Comparison of ENCODE assay signal across 2 cellular contexts in genomic region chr9:101369884-101370531, GRCh38.
TF ChIP-seq lines count a peak whose summit lies in the region.

No MANE protein-coding gene starts in this region.

TF ChIP-seq in A549, 52 proteins besides CTCF, POLR2A, EP300 and RAD21:
- TF ChIP-seq BCL3 (IDR thresholded peaks at IDR 0.05) = no peak
- no peak for TF ChIP-seq USF2 (IDR thresholded peaks at IDR 0.05)
- TF ChIP-seq RCOR1 (IDR thresholded peaks at IDR 0.05; ENCODE audit: low read depth, low read length) = no peak
- TF ChIP-seq HOXB13 (CRISPR knock-in tag; IDR thresholded peaks at IDR 0.05; ENCODE audit: low read depth) = no peak
- no peak for TF ChIP-seq MYC (IDR thresholded peaks at IDR 0.05; ENCODE audit: borderline replicate concordance, low read length)
- no peak for TF ChIP-seq REST (IDR thresholded peaks at IDR 0.05)
- no peak for TF ChIP-seq CBX2 (IDR thresholded peaks at IDR 0.05; ENCODE audit: borderline replicate concordance, low read depth)
- TF ChIP-seq CHD2 (IDR thresholded peaks at IDR 0.05; ENCODE audit: low read length, partially characterized antibody) = no peak
- no peak for TF ChIP-seq MAX (IDR thresholded peaks at IDR 0.05)
- TF ChIP-seq ZSCAN20 (CRISPR knock-in tag; IDR thresholded peaks at IDR 0.05) = no peak
- TF ChIP-seq JUNB (IDR thresholded peaks at IDR 0.05) = no peak
- TF ChIP-seq FOXS1 (CRISPR knock-in tag; IDR thresholded peaks at IDR 0.05) = no peak
- TF ChIP-seq CBX8 (IDR thresholded peaks at IDR 0.05) = no peak
- no peak for TF ChIP-seq CHD4 (IDR thresholded peaks at IDR 0.05; ENCODE audit: borderline replicate concordance)

TF ChIP-seq in K562, 482 proteins besides CTCF, POLR2A, EP300 and RAD21:
- peak; percentile 70; the same call in 1 of the 2 replicates for TF ChIP-seq C11orf30 (IDR thresholded peaks at IDR 0.05; ENCODE audit: low read depth)
- TF ChIP-seq ZNF316 (IDR thresholded peaks at IDR 0.05) = peak; percentile 85
- TF ChIP-seq SRSF7 (optimal IDR thresholded peaks at IDR 0.05; ENCODE audit: low read depth, low read length) = no peak
- TF ChIP-seq ZNF696 (CRISPR knock-in tag; conservative IDR thresholded peaks at IDR 0.05) = no peak
- TF ChIP-seq ZNF384 (IDR thresholded peaks at IDR 0.05; ENCODE audit: low read depth, low read length) = peak; percentile 86
- TF ChIP-seq FOXP1 (CRISPR knock-in tag; IDR thresholded peaks at IDR 0.05) = no peak
- TF ChIP-seq KLF1 (tag; IDR thresholded peaks at IDR 0.05) = no peak
- peak; percentile 56; the same call in 1 of the 2 replicates for TF ChIP-seq MAFF (IDR thresholded peaks at IDR 0.05; ENCODE audit: low read length)
- TF ChIP-seq CTBP1 (IDR thresholded peaks at IDR 0.05; ENCODE audit: borderline replicate concordance) = no peak
- TF ChIP-seq PBX2 (CRISPR knock-in tag; IDR thresholded peaks at IDR 0.05; ENCODE audit: low read depth) = no peak
- TF ChIP-seq PBX2 (tag; conservative IDR thresholded peaks at IDR 0.05; ENCODE audit: low read depth) = no peak
- TF ChIP-seq ZNF174 (CRISPR knock-in tag; IDR thresholded peaks at IDR 0.05) = no peak
- peak; percentile 95 for TF ChIP-seq FOXJ2 (tag; IDR thresholded peaks at IDR 0.05)
- no peak for TF ChIP-seq ZBTB40 (IDR thresholded peaks at IDR 0.05)
- TF ChIP-seq ZBTB40 (CRISPR knock-in tag; IDR thresholded peaks at IDR 0.05) = no peak
- TF ChIP-seq ETV6 (IDR thresholded peaks at IDR 0.05; ENCODE audit: borderline replicate concordance in 1 of 2, low read depth in 2 of 2, low read length in 1 of 2) = no peak
- TF ChIP-seq ETV6 (CRISPR knock-in tag; IDR thresholded peaks at IDR 0.05; ENCODE audit: borderline replicate concordance) = no peak
- no peak for TF ChIP-seq ZZZ3 (IDR thresholded peaks at IDR 0.05)
- no peak for TF ChIP-seq RAD51 (IDR thresholded peaks at IDR 0.05; ENCODE audit: borderline replicate concordance, low read depth)
- no peak for TF ChIP-seq ELK3 (CRISPR knock-in tag; IDR thresholded peaks at IDR 0.05)
- no peak for TF ChIP-seq ZBTB34 (CRISPR knock-in tag; IDR thresholded peaks at IDR 0.05)
- no peak for TF ChIP-seq ZBTB9 (CRISPR knock-in tag; IDR thresholded peaks at IDR 0.05)
- TF ChIP-seq NCOR1 (IDR thresholded peaks at IDR 0.05) = no peak
- peak; percentile 80 for TF ChIP-seq MAFG (tag; conservative IDR thresholded peaks at IDR 0.05)
- TF ChIP-seq CREBBP (IDR thresholded peaks at IDR 0.05; ENCODE audit: low read depth, low read length) = no peak
- no peak for TF ChIP-seq PHB2 (IDR thresholded peaks at IDR 0.05; ENCODE audit: low read depth)
- TF ChIP-seq CBFA2T3 (IDR thresholded peaks at IDR 0.05) = peak; percentile 34
- peak; percentile 77 for TF ChIP-seq NFE2 (IDR thresholded peaks at IDR 0.05; ENCODE audit: low read depth)
- no peak for TF ChIP-seq ZNF408 (CRISPR knock-in tag; IDR thresholded peaks at IDR 0.05; ENCODE audit: low read depth)
- TF ChIP-seq GABPA (tag; conservative IDR thresholded peaks at IDR 0.05; ENCODE audit: low read depth) = no peak
- no peak for TF ChIP-seq ZFP30 (CRISPR knock-in tag; IDR thresholded peaks at IDR 0.05; ENCODE audit: borderline replicate concordance)
- TF ChIP-seq MAX (CRISPR knock-in tag; IDR thresholded peaks at IDR 0.05) = no peak
- TF ChIP-seq RFX1 (IDR thresholded peaks at IDR 0.05) = peak; percentile 28; the same call in 1 of the 2 replicates
- TF ChIP-seq TEAD2 (tag; IDR thresholded peaks at IDR 0.05) = no peak
- TF ChIP-seq TAF9B (IDR thresholded peaks at IDR 0.05; ENCODE audit: partially characterized antibody) = no peak
- no peak for TF ChIP-seq CBX5 (IDR thresholded peaks at IDR 0.05; ENCODE audit: borderline replicate concordance, low read depth)
- TF ChIP-seq MEF2A (IDR thresholded peaks at IDR 0.05; ENCODE audit: control insufficient read depth, low read depth, low read length) = no peak
- TF ChIP-seq DPF2 (IDR thresholded peaks at IDR 0.05) = peak; percentile 33; the same call in 1 of the 2 replicates
- TF ChIP-seq HEY1 (CRISPR knock-in tag; IDR thresholded peaks at IDR 0.05; ENCODE audit: borderline replicate concordance) = no peak
- TF ChIP-seq SMARCA4 (IDR thresholded peaks at IDR 0.05) = peak; percentile 53
- no peak for TF ChIP-seq MTA2 (IDR thresholded peaks at IDR 0.05; ENCODE audit: low read depth)
- TF ChIP-seq ELF1 (tag; IDR thresholded peaks at IDR 0.05) = no peak
- TF ChIP-seq ZNF347 (CRISPR knock-in tag; IDR thresholded peaks at IDR 0.05; ENCODE audit: low read depth) = no peak
- no peak for TF ChIP-seq PML (IDR thresholded peaks at IDR 0.05; ENCODE audit: low read length)
- TF ChIP-seq FOXM1 (IDR thresholded peaks at IDR 0.05; ENCODE audit: low read depth) = no peak
- TF ChIP-seq FOXM1 (CRISPR knock-in tag; IDR thresholded peaks at IDR 0.05; ENCODE audit: low read depth) = no peak
